In the genomic region with DNA sequence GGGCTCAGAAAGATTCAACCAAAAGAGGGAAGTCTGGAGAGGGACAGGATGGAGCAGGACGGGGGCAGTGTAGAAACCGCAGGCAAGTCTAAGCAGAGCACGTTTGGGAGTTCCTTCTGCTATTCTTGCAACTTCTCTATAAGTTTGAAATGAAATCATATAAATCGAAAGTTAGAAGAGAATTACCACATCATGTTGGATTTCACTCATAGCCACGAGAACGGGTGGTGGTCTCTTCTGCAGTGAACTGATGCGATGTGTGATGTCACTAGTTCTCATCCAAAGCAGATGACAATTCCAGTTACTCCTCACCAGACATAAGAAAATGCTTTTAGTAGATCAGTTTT, we compare ENCODE assay signal across 14 cellular contexts. TPM values are rescaled to one million over a fixed set of nuclear protein-coding genes. Genes with fewer than 3 reads are reported as not detected.
DNase-seq lines count a peak whose midpoint lies in the region; ATAC-seq, FAIRE-seq and TF ChIP-seq lines count a peak whose summit lies in the region.
"Had no signal": no experiment of that assay in that cellular context is flagged by ENCODE, and none has a peak within 500 bp of the region (broad histone marks: within the 10 kb centered on the region; RNA-seq: fewer than 3 reads in every experiment).

No MANE protein-coding gene starts in this region.

- H3K4me1 ChIP-seq in keratinocyte (ENCODE audit: control insufficient read depth, extremely low read depth, insufficient read depth, low read length) (peaks cover 8% of the 10 kb centered on the region), upper lobe of left lung (peaks cover 0 to 9% (median 7%) of the 10 kb centered on the region in 4 donors)
- H3K4me1 ChIP-seq: uterus had no signal

- FAIRE-seq in keratinocyte (lab: Jason Lieb, UNC) = peak; percentile 43
- FAIRE-seq: G401.6 had no signal

- peak overlapping the region; percentile 55 for H3K4me3 Mint-ChIP-seq in activated naive CD4-positive, alpha-beta T cell treated with anti-CD3 and anti-CD28 coated beads, Interleukin-2, amount 50 U/mL, for 24 hours

- WGBS in upper lobe of left lung, 2 donors = 64 to 67% methylated on average over 7 of the region's 7 CpGs

- peak overlapping the region; percentile 18 for H3K27ac Mint-ChIP-seq in activated naive CD4-positive, alpha-beta T cell treated with anti-CD3 and anti-CD28 coated beads, Interleukin-2, amount 50 U/mL, for 24 hours

- no peak for DNase-seq in activated naive CD4-positive, alpha-beta T cell (lab: John Stamatoyannopoulos, UW)
- peak; percentile 57 for DNase-seq in UCSD-AML1 (lab: John Stamatoyannopoulos, UW; ENCODE audit: unreplicated experiment)
- DNase-seq in keratinocyte (ENCODE audit: low read depth, low spot score) = no peak
- DNase-seq in upper lobe of left lung = peak in 1 of 2 donors; percentile 45
- DNase-seq in kidney glomerular epithelial cell (lab: John Stamatoyannopoulos, UW) = no peak
- DNase-seq: NCI-H1105 treated with DMSO at 0.1 percent for 48 hours, NCI-H526 treated with DMSO at 0.1 percent for 48 hours, SK-N-SH, uterus had no signal

- H3K36me3 Mint-ChIP-seq in activated naive CD4-positive, alpha-beta T cell treated with anti-CD3 and anti-CD28 coated beads, Interleukin-2, amount 50 U/mL, for 24 hours = peaks cover 38% of the 10 kb centered on the region

- H3K27me3 Mint-ChIP-seq in activated naive CD4-positive, alpha-beta T cell treated with anti-CD3 and anti-CD28 coated beads, Interleukin-2, amount 50 U/mL, for 24 hours = no peaks in the 10 kb centered on the region

- dilution Hi-C loops in keratinocyte (cut with MboI; ENCODE audit: extremely low pct_ligation_motif_present, low sequenced_read_pairs) = no loop called here

- no peaks in the 10 kb centered on the region for H4K20me1 ChIP-seq in keratinocyte (ENCODE audit: control insufficient read depth, extremely low read depth, insufficient read depth, low read length)

- no peaks in the 10 kb centered on the region for H3K79me2 ChIP-seq in keratinocyte (ENCODE audit: control insufficient read depth, insufficient read depth, low read length)

- H3K4me2 ChIP-seq in keratinocyte (ENCODE audit: control insufficient read depth, extremely low read depth, insufficient read depth, low read depth, low read length) = peak overlapping the region; percentile 59
- H3K4me2 ChIP-seq: SK-N-SH had no signal

- no peak overlapping the region for H3K9ac ChIP-seq in keratinocyte (ENCODE audit: control insufficient read depth, extremely low read depth, insufficient read depth, low read length)
- H3K9ac ChIP-seq: SK-N-SH had no signal

- H3K27ac ChIP-seq in keratinocyte (ENCODE audit: control insufficient read depth, insufficient read depth, low read length) = no peak overlapping the region
- H3K27ac ChIP-seq in upper lobe of left lung = no peak overlapping the region
- H3K27ac ChIP-seq: uterus had no signal

- H3K36me3 ChIP-seq in keratinocyte (ENCODE audit: control insufficient read depth in 2 of 2, extremely low read depth in 1 of 2, insufficient read depth in 2 of 2, low read length in 2 of 2) = no peaks in the 10 kb centered on the region
- no peaks in the 10 kb centered on the region for H3K36me3 ChIP-seq in upper lobe of left lung
- H3K36me3 ChIP-seq: uterus had no signal

- no peak overlapping the region for H2AFZ ChIP-seq in keratinocyte (ENCODE audit: control insufficient read depth, low read length)

- peaks cover 7% of the 10 kb centered on the region for H3K27me3 ChIP-seq in keratinocyte (ENCODE audit: control insufficient read depth, extremely low read depth, insufficient read depth, low read length)
- H3K27me3 ChIP-seq in upper lobe of left lung = no peaks in the 10 kb centered on the region
- H3K27me3 ChIP-seq: uterus had no signal

- peaks cover 25% of the 10 kb centered on the region for H3K4me1 Mint-ChIP-seq in activated naive CD4-positive, alpha-beta T cell treated with anti-CD3 and anti-CD28 coated beads, Interleukin-2, amount 50 U/mL, for 24 hours

- no peak for TF ChIP-seq EP300 in upper lobe of left lung (IDR thresholded peaks at IDR 0.05)

- TF ChIP-seq CTCF in keratinocyte (optimal IDR thresholded peaks at IDR 0.05 in 1 of 3, IDR thresholded peaks at IDR 0.05 in 1 of 3, conservative IDR thresholded peaks at IDR 0.05 in 1 of 3; ENCODE audit: extremely low read depth in 1 of 3, insufficient read depth in 2 of 3, low read length in 3 of 3) (no peak), upper lobe of left lung (IDR thresholded peaks at IDR 0.05) (no peak)

- H3K9me3 Mint-ChIP-seq in activated naive CD4-positive, alpha-beta T cell treated with anti-CD3 and anti-CD28 coated beads, Interleukin-2, amount 50 U/mL, for 24 hours = peaks cover 6% of the 10 kb centered on the region

- H3K4me3 ChIP-seq in keratinocyte (ENCODE audit: control insufficient read depth in 2 of 3, extremely low read depth in 1 of 3, insufficient read depth in 2 of 3, low read depth in 1 of 3, low read length in 3 of 3) (peak overlapping the region in 2 of 3 experiments; percentile 0 to 39), upper lobe of left lung (no peak overlapping the region)
- H3K4me3 ChIP-seq: uterus had no signal

- no peaks in the 10 kb centered on the region for H3K9me3 ChIP-seq in keratinocyte (ENCODE audit: control insufficient read depth, low read depth, low read length)
- H3K9me3 ChIP-seq in upper lobe of left lung = peaks cover 0 to 12% (median 3%) of the 10 kb centered on the region in 4 donors
- H3K9me3 ChIP-seq: SK-N-SH, uterus had no signal

- H3K9me1 ChIP-seq in keratinocyte (ENCODE audit: control insufficient read depth, extremely low read depth, insufficient read depth, low read length) = no peaks in the 10 kb centered on the region

- no peak for TF ChIP-seq POLR2A in upper lobe of left lung (IDR thresholded peaks at IDR 0.05)

- peak; percentile 90 to 91 for ATAC-seq in upper lobe of left lung (ENCODE audit: low FRiP score in 2 of 2)
- ATAC-seq in GM18498 (IDR thresholded peaks at IDR 0.05; ENCODE audit: unreplicated experiment) = no peak
- ATAC-seq in HG03442 (IDR thresholded peaks at IDR 0.05; ENCODE audit: unreplicated experiment) = no peak

RNA-seq across cellular contexts. Expression of gene KCNQ1, which starts 36.0 kb away (rescaled TPM):
- polyA plus RNA-seq in keratinocyte = not detected in 3 replicates
- not detected for polyA plus RNA-seq in keratinocyte (2011; ENCODE audit: low read depth)
- not detected in 2 replicates for polyA plus RNA-seq in keratinocyte (2011; cell fraction: cytosol; rRNA removed)
- not detected in 2 replicates for polyA plus RNA-seq in keratinocyte (2011; cell fraction: nucleus; rRNA removed)
- polyA plus RNA-seq in keratinocyte (2012; ENCODE audit: low replicate concordance) = not detected in 2 replicates
- polyA minus RNA-seq in keratinocyte = not detected in 3 replicates
- not detected for polyA minus RNA-seq in keratinocyte (2011; cell fraction: cytosol; rRNA and poly(A)+ RNA removed)
- polyA minus RNA-seq in keratinocyte (2011; cell fraction: nucleus; rRNA and poly(A)+ RNA removed) = not detected in 2 replicates
- total RNA-seq in upper lobe of left lung = 10 to 100 TPM; 18.0 to 45.4 (median 32.7) TPM

RNA-seq across cellular contexts. Expression of gene TRPM5, which starts 36.5 kb away (rescaled TPM):
- polyA plus RNA-seq in keratinocyte = not detected in 3 replicates
- polyA plus RNA-seq in keratinocyte (2011; ENCODE audit: low read depth) = not detected
- polyA plus RNA-seq in keratinocyte (2011; cell fraction: cytosol; rRNA removed) = not detected in 2 replicates
- polyA plus RNA-seq in keratinocyte (2011; cell fraction: nucleus; rRNA removed) = not detected in 2 replicates
- polyA plus RNA-seq in keratinocyte (2012; ENCODE audit: low replicate concordance) = not detected in 2 replicates
- 0.13 TPM in 1 of 3 replicates, not detected in the others for polyA minus RNA-seq in keratinocyte
- polyA minus RNA-seq in keratinocyte (2011; cell fraction: cytosol; rRNA and poly(A)+ RNA removed) = not detected
- not detected in 2 replicates for polyA minus RNA-seq in keratinocyte (2011; cell fraction: nucleus; rRNA and poly(A)+ RNA removed)
- total RNA-seq in upper lobe of left lung = not detected
- total RNA-seq: epithelial cell of proximal tubule had no signal
- polyA plus RNA-seq: SK-N-SH had no signal

Comparison
In these comparisons a context has a peak if more than half of its experiments do, and no peak if none do; other contexts are left out.
1. H3K4me3 ChIP-seq: peak in keratinocyte (2 of 3); none in upper lobe of left lung (0 of 4).
2. ATAC-seq: peak in upper lobe of left lung (2 of 2); none in GM18498 (single experiment) and HG03442 (single experiment).